Comparison of ENCODE assay signal across 14 cellular contexts in genomic region chr2:217930783-217931563, GRCh38.
A peak's percentile ranks its signal among the peaks of the same experiment; 100 is the strongest.
DNase-seq lines count a peak whose midpoint lies in the region; ATAC-seq, FAIRE-seq and TF ChIP-seq lines count a peak whose summit lies in the region.
"Had no signal": no experiment of that assay in that cellular context is flagged by ENCODE, and none has a peak within 500 bp of the region (broad histone marks: within the 10 kb centered on the region; RNA-seq: fewer than 3 reads in every experiment).

No MANE protein-coding gene starts in this region.

- TF ChIP-seq POLR2A in testis (IDR thresholded peaks at IDR 0.05) (no peak), erythroblast (IDR thresholded peaks at IDR 0.05; ENCODE audit: low read length) (no peak)

- 87% methylated on average over 9 of the region's 11 CpGs for WGBS in mesenchymal stem cell
- WGBS in testis, 2 donors = 64 to 76% methylated on average over 11 of the region's 11 CpGs

- H2BK12ac ChIP-seq in mesenchymal stem cell (ENCODE audit: low read length in 2 of 2) = no peak overlapping the region

- H3K27ac ChIP-seq in mesenchymal stem cell (ENCODE audit: low read length, poor library complexity, severe bottlenecking) = no peak overlapping the region
- peak overlapping the region; percentile 10 to 82 for H3K27ac ChIP-seq in testis

- no peak overlapping the region for H3K18ac ChIP-seq in mesenchymal stem cell (ENCODE audit: low read depth in 1 of 2, low read length in 2 of 2)

- ATAC-seq in GM21381 (IDR thresholded peaks at IDR 0.05; ENCODE audit: unreplicated experiment) (no peak), GM19463 (IDR thresholded peaks at IDR 0.05; ENCODE audit: unreplicated experiment) (no peak)
- ATAC-seq: GM23338; stimulated activated naive B cell treated with anti-CD40 and anti-IgM and Interleukin-4, amounts not matched to agents 10 μg/mL and 1 μg/mL and 100 μg/mL, for 72 hours had no signal

- peaks cover 35% of the 10 kb centered on the region for H3K79me1 ChIP-seq in mesenchymal stem cell (replicated peaks; ENCODE audit: low read length, poor library complexity, severe bottlenecking)

- H3K9me3 ChIP-seq in mesenchymal stem cell (ENCODE audit: control insufficient read depth, low read length) = no peaks in the 10 kb centered on the region
- no peaks in the 10 kb centered on the region for H3K9me3 ChIP-seq in testis

- H2BK15ac ChIP-seq in mesenchymal stem cell (ENCODE audit: low read depth, poor library complexity, severe bottlenecking) = no peak overlapping the region

- intact Hi-C loops in testis (cut with DNase I; ENCODE audit: low total_unique reads) = no loop called here

- no peak overlapping the region for H4K91ac ChIP-seq in mesenchymal stem cell (ENCODE audit: low read length)

- H2BK5ac ChIP-seq in mesenchymal stem cell (ENCODE audit: low read depth, low read length, poor library complexity, severe bottlenecking) = no peak overlapping the region

- H4K8ac ChIP-seq in mesenchymal stem cell (ENCODE audit: low read length) = no peak overlapping the region

- peak; percentile 18 for FAIRE-seq in bronchial epithelial cell (lab: Jason Lieb, UNC)
- FAIRE-seq: A204.1 had no signal

- H3K27me3 ChIP-seq in bronchial epithelial cell (ENCODE audit: control insufficient read depth, insufficient read depth, low read length) = no peaks in the 10 kb centered on the region
- no peaks in the 10 kb centered on the region for H3K27me3 ChIP-seq in mesenchymal stem cell (ENCODE audit: control insufficient read depth in 1 of 2, insufficient read depth in 1 of 2, low read length in 2 of 2)
- H3K27me3 ChIP-seq in testis = no peaks in the 10 kb centered on the region

- H3K36me3 ChIP-seq in bronchial epithelial cell (ENCODE audit: control insufficient read depth, insufficient read depth, low read length) (no peaks in the 10 kb centered on the region), mesenchymal stem cell (ENCODE audit: control insufficient read depth in 1 of 2, insufficient read depth in 2 of 2, low read depth in 1 of 2, low read length in 2 of 2) (peaks cover 3 to 11% of the 10 kb centered on the region in 2 experiments), testis (ENCODE audit: low read depth, missing control alignments) (no peaks in the 10 kb centered on the region)

- H2BK120ac ChIP-seq in mesenchymal stem cell (ENCODE audit: low read depth, low read length) = no peak overlapping the region

- TF ChIP-seq CTCF in bronchial epithelial cell (IDR thresholded peaks at IDR 0.05; ENCODE audit: insufficient read depth, low read length, severe bottlenecking) (no peak), testis (IDR thresholded peaks at IDR 0.05) (no peak)

- no peak overlapping the region for H3K14ac ChIP-seq in mesenchymal stem cell (ENCODE audit: low read length in 2 of 2)

- no peak overlapping the region for H3K4ac ChIP-seq in mesenchymal stem cell (ENCODE audit: low read depth in 1 of 2, low read length in 2 of 2)

- H3K4me1 ChIP-seq in mesenchymal stem cell (ENCODE audit: control insufficient read depth, insufficient read depth, low read depth, low read length) (peaks cover 63% of the 10 kb centered on the region), testis (peaks cover 74% of the 10 kb centered on the region)

- no peak overlapping the region for H3K9ac ChIP-seq in mesenchymal stem cell (ENCODE audit: low read length)

- no peak overlapping the region for H3K23ac ChIP-seq in mesenchymal stem cell (ENCODE audit: low read length in 2 of 2)

- H2AFZ ChIP-seq in mesenchymal stem cell (ENCODE audit: low read depth, low read length) = no peak overlapping the region
- H2AFZ ChIP-seq: GM23338 had no signal

- DNase-seq in NCI-H2171 treated with DMSO at 0.1 percent for 48 hours (lab: John Stamatoyannopoulos, UW) (peak; percentile 60), NCI-H2171 (lab: John Stamatoyannopoulos, UW) (no peak), bronchial epithelial cell (ENCODE audit: low read depth) (no peak), mesenchymal stem cell (no peak), testis (no peak), erythroblast (lab: John Stamatoyannopoulos, UW) (no peak)
- DNase-seq: foreskin fibroblast; mesendoderm; stimulated activated CD4-positive, alpha-beta T cell treated with anti-CD3 and anti-CD28 coated beads, Interleukin-15, amount 100 ng/mL, for 24 hours; stimulated activated naive B cell treated with anti-CD40 and anti-IgM and Interleukin-4, amounts not matched to agents 10 μg/mL and 1 μg/mL and 100 μg/mL, for 72 hours had no signal

- H3K4me2 ChIP-seq in mesenchymal stem cell (ENCODE audit: low read length, poor library complexity, severe bottlenecking) = no peak overlapping the region
- H3K4me2 ChIP-seq: GM23338 had no signal

- peak overlapping the region; percentile 17 for H2AK5ac ChIP-seq in mesenchymal stem cell (ENCODE audit: low read length, severe bottlenecking)

- no peak overlapping the region for H3K4me3 ChIP-seq in bronchial epithelial cell (ENCODE audit: low read depth, low read length)
- H3K4me3 ChIP-seq in mesenchymal stem cell (ENCODE audit: insufficient read depth in 1 of 2, low read depth in 1 of 2, low read length in 2 of 2) = no peak overlapping the region
- no peak overlapping the region for H3K4me3 ChIP-seq in testis
- H3K4me3 ChIP-seq: GM23338 had no signal
